ENCODE assay signal across 8 cellular contexts in the genomic region with DNA sequence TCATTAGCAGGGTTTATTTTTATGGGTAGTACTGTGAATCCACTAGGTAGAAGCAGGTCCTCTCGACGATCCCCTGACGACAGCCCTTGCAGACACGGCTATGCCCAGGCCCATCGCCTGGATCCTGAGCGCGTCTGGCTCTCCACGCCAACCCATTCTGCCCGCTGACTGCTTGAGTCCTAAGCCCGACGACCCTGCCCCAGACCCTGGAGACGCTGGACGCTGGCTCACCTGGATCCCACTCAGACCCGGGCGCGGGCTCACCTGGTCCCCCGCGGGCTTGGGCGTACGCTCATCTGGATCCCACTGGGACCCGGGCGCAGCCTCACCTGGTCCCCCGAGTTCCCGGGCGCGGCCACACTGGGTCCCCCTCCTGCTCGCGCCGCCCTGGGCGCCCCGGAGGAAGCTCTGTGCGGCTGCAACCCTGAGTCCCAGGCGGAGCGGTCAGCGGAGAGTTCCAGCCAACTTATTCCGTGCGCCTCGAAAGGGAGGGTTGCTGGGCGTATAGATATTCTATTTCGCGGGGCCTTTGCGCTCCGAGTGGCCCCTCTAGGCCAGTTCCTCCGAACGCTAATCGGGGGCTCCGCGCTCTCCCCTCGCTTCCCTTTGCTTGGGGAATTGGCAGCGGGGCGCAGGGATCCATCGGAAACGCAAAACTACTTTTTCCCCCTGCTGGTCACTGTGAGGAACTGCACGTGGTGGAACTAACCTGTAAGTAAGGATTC.
DNase-seq lines count a peak whose midpoint lies in the region; ATAC-seq lines count a peak whose summit lies in the region.

No MANE protein-coding gene starts in this region.

- peak; percentile 79 for ATAC-seq in HG02885 (IDR thresholded peaks at IDR 0.05; ENCODE audit: poor library complexity, unreplicated experiment)
- ATAC-seq in effector memory CD8-positive, alpha-beta T cell (replicated peaks) = peak; percentile 86
- peak; percentile 66 for ATAC-seq in memory B cell (ENCODE audit: low read depth)

- H3K9me3 Mint-ChIP-seq in activated CD4-positive, alpha-beta memory T cell treated with anti-CD3 and anti-CD28 coated beads, Interleukin-2, amount 10 ng/mL, durations not matched to agents 7 days and 5 days = no peaks in the 10 kb centered on the region
- H3K9me3 Mint-ChIP-seq in effector memory CD8-positive, alpha-beta T cell = no peaks in the 10 kb centered on the region
- peaks cover 2% of the 10 kb centered on the region for H3K9me3 Mint-ChIP-seq in memory B cell

- peaks cover 17% of the 10 kb centered on the region for H3K27me3 Mint-ChIP-seq in activated CD4-positive, alpha-beta memory T cell treated with anti-CD3 and anti-CD28 coated beads, Interleukin-2, amount 10 ng/mL, durations not matched to agents 7 days and 5 days
- peaks cover 33 to 44% of the 10 kb centered on the region in 2 donors for H3K27me3 Mint-ChIP-seq in effector memory CD8-positive, alpha-beta T cell
- H3K27me3 Mint-ChIP-seq in memory B cell = peaks cover 8% of the 10 kb centered on the region

- peak overlapping the region; percentile 66 for H3K4me3 Mint-ChIP-seq in activated CD4-positive, alpha-beta memory T cell treated with anti-CD3 and anti-CD28 coated beads, Interleukin-2, amount 10 ng/mL, durations not matched to agents 7 days and 5 days
- H3K4me3 Mint-ChIP-seq in effector memory CD8-positive, alpha-beta T cell = peak overlapping the region; percentile 83 to 88
- peak overlapping the region; percentile 52 for H3K4me3 Mint-ChIP-seq in memory B cell

- peaks cover 8% of the 10 kb centered on the region for H3K4me1 Mint-ChIP-seq in activated CD4-positive, alpha-beta memory T cell treated with anti-CD3 and anti-CD28 coated beads, Interleukin-2, amount 10 ng/mL, durations not matched to agents 7 days and 5 days
- peaks cover 4 to 7% of the 10 kb centered on the region in 2 donors for H3K4me1 Mint-ChIP-seq in effector memory CD8-positive, alpha-beta T cell (ENCODE audit: low read depth in 2 of 2)
- no peaks in the 10 kb centered on the region for H3K4me1 Mint-ChIP-seq in memory B cell

- H3K36me3 Mint-ChIP-seq in activated CD4-positive, alpha-beta memory T cell treated with anti-CD3 and anti-CD28 coated beads, Interleukin-2, amount 10 ng/mL, durations not matched to agents 7 days and 5 days (ENCODE audit: low read depth) = no peaks in the 10 kb centered on the region
- H3K36me3 Mint-ChIP-seq in effector memory CD8-positive, alpha-beta T cell (ENCODE audit: insufficient read depth) = peaks cover 4% of the 10 kb centered on the region
- no peaks in the 10 kb centered on the region for H3K36me3 Mint-ChIP-seq in memory B cell

- H3K27ac Mint-ChIP-seq in activated CD4-positive, alpha-beta memory T cell treated with anti-CD3 and anti-CD28 coated beads, Interleukin-2, amount 10 ng/mL, durations not matched to agents 7 days and 5 days = no peak overlapping the region
- no peak overlapping the region for H3K27ac Mint-ChIP-seq in effector memory CD8-positive, alpha-beta T cell
- H3K27ac Mint-ChIP-seq in memory B cell = no peak overlapping the region

- POLR2A ChIA-PET in activated CD4-positive, alpha-beta memory T cell treated with anti-CD3 and anti-CD28 coated beads, Interleukin-2, amount 10 ng/mL, durations not matched to agents 7 days and 5 days (lab: Charles Lee) = no interaction called here

- CTCF ChIA-PET in activated CD4-positive, alpha-beta memory T cell treated with anti-CD3 and anti-CD28 coated beads, Interleukin-2, amount 10 ng/mL, durations not matched to agents 7 days and 5 days (lab: Charles Lee) = interaction anchor here (1.2 to 2.5 kb wide), 6 partner anchors 9 to 564 kb away, joined by 3 to 16 read pairs (median 4); no protein-coding TSS in a partner anchor

- DNase-seq in GM03348 (ENCODE audit: low spot score) (peak; percentile 81), NCI-H524 treated with DMSO at 0.1 percent for 48 hours (lab: John Stamatoyannopoulos, UW) (peak; percentile 25), memory B cell (ENCODE audit: low spot score in 2 of 2) (peak; percentile 45 to 59), SW480 (ENCODE audit: low spot score) (no peak)
- DNase-seq in activated CD4-positive, alpha-beta memory T cell treated with anti-CD3 and anti-CD28 coated beads, Interleukin-2, amount 10 ng/mL, durations not matched to agents 7 days and 5 days = peak; percentile 44
- peak; percentile 51 to 55 (median 55) for DNase-seq in effector memory CD8-positive, alpha-beta T cell
- peak; percentile 33 for DNase-seq in stimulated activated CD8-positive, alpha-beta memory T cell treated with anti-CD3 and anti-CD28 coated beads, Interleukin-12 subunit alpha, Interleukin-12 subunit beta, amount 100 ng/mL, for 1 hour (ENCODE audit: low read depth)
